16 cellular contexts compared by ENCODE assay signal in genomic region chr2:132374551-132374950, GRCh38. TPM values are rescaled to one million over a fixed set of nuclear protein-coding genes. Genes with fewer than 3 reads are reported as not detected.
A peak's percentile ranks its signal among the peaks of the same experiment; 100 is the strongest.
DNase-seq lines count a peak whose midpoint lies in the region; ATAC-seq, FAIRE-seq and TF ChIP-seq lines count a peak whose summit lies in the region.
"Had no signal": no experiment of that assay in that cellular context is flagged by ENCODE, and none has a peak within 500 bp of the region (broad histone marks: within the 10 kb centered on the region; RNA-seq: fewer than 3 reads in every experiment).

No MANE protein-coding gene starts in this region.

- H3K27me3 Mint-ChIP-seq in type B pancreatic cell: no peaks in the 10 kb centered on the region
- H3K27me3 Mint-ChIP-seq in CD4-positive, alpha-beta memory T cell: no peaks in the 10 kb centered on the region
- H3K27me3 Mint-ChIP-seq: activated CD4-positive, alpha-beta memory T cell treated with anti-CD3 and anti-CD28 coated beads for 36 hours had no signal

- no peaks in the 10 kb centered on the region for H3K36me3 Mint-ChIP-seq in type B pancreatic cell
- H3K36me3 Mint-ChIP-seq in CD4-positive, alpha-beta memory T cell: no peaks in the 10 kb centered on the region
- H3K36me3 Mint-ChIP-seq: activated CD4-positive, alpha-beta memory T cell treated with anti-CD3 and anti-CD28 coated beads for 36 hours; neural progenitor cell had no signal

- peaks cover 12% of the 10 kb centered on the region for H3K9me3 Mint-ChIP-seq in type B pancreatic cell
- H3K9me3 Mint-ChIP-seq in CD4-positive, alpha-beta memory T cell: peaks cover 0 to 7% (median 0%) of the 10 kb centered on the region in 8 donors

- CTCF ChIA-PET in CD4-positive, alpha-beta memory T cell (lab: Charles Lee; ENCODE audit: partially characterized antibody): no interaction called here

- no peak overlapping the region for H3K27ac ChIP-seq in CD4-positive, alpha-beta memory T cell (ENCODE audit: low read depth, low read length)
- H3K27ac ChIP-seq: body of pancreas, KMS-11, neural progenitor cell had no signal

- no peaks in the 10 kb centered on the region for H3K4me1 ChIP-seq in CD4-positive, alpha-beta memory T cell (ENCODE audit: insufficient read depth, low read length)
- H3K4me1 ChIP-seq: body of pancreas had no signal

- TF ChIP-seq POLR2A in H54 (IDR thresholded peaks at IDR 0.05; ENCODE audit: low read depth, low read length): no peak

- POLR2A ChIA-PET in CD4-positive, alpha-beta memory T cell (lab: Charles Lee; ENCODE audit: partially characterized antibody): no interaction called here

- no peak for TF ChIP-seq CTCF in fibroblast of villous mesenchyme (IDR thresholded peaks at IDR 0.05; ENCODE audit: insufficient read depth, low read depth, low read length)
- no peak for TF ChIP-seq CTCF in type B pancreatic cell (conservative IDR thresholded peaks at IDR 0.05)

- H3K9me3 ChIP-seq in CD4-positive, alpha-beta memory T cell (ENCODE audit: control insufficient read depth in 1 of 2, low read length in 2 of 2): no peaks in the 10 kb centered on the region
- H3K9me3 ChIP-seq: body of pancreas had no signal

- H3K4me3 Mint-ChIP-seq in type B pancreatic cell: no peak overlapping the region
- H3K4me3 Mint-ChIP-seq in CD4-positive, alpha-beta memory T cell: no peak overlapping the region
- H3K4me3 Mint-ChIP-seq: activated CD4-positive, alpha-beta memory T cell treated with anti-CD3 and anti-CD28 coated beads for 36 hours; neural progenitor cell had no signal

- intact Hi-C loops in CD4-positive, alpha-beta memory T cell (cut with micrococcal nuclease): no loop called here

- H3K27ac Mint-ChIP-seq in type B pancreatic cell: peak overlapping the region; percentile 39
- H3K27ac Mint-ChIP-seq in CD4-positive, alpha-beta memory T cell: no peak overlapping the region
- H3K27ac Mint-ChIP-seq: activated CD4-positive, alpha-beta memory T cell treated with anti-CD3 and anti-CD28 coated beads for 36 hours; neural progenitor cell had no signal

- no peaks in the 10 kb centered on the region for H3K36me3 ChIP-seq in CD4-positive, alpha-beta memory T cell (ENCODE audit: insufficient read depth, low read length)
- H3K36me3 ChIP-seq: neural progenitor cell had no signal

- peak; percentile 84 for FAIRE-seq in H54 (lab: Jason Lieb, UNC)
- FAIRE-seq: D721Med, small intestine, TTC549 had no signal

- no peak for DNase-seq in H54 (ENCODE audit: insufficient read length, low spot score)
- DNase-seq in T1000 (lab: John Stamatoyannopoulos, UW): peak; percentile 37
- peak; percentile 70 for DNase-seq in fibroblast of villous mesenchyme (ENCODE audit: low read depth)
- no peak for DNase-seq in type B pancreatic cell (ENCODE audit: extremely low spot score, unreplicated experiment)
- no peak for DNase-seq in CD4-positive, alpha-beta memory T cell
- DNase-seq: activated CD4-positive, alpha-beta memory T cell treated with anti-CD3 and anti-CD28 coated beads for 36 hours; effector CD8-positive, alpha-beta T cell; left ventricle myocardium superior had no signal

- no peaks in the 10 kb centered on the region for H3K4me1 Mint-ChIP-seq in type B pancreatic cell (ENCODE audit: unreplicated experiment)
- H3K4me1 Mint-ChIP-seq in CD4-positive, alpha-beta memory T cell: no peaks in the 10 kb centered on the region
- H3K4me1 Mint-ChIP-seq: neural progenitor cell had no signal

- H3K27me3 ChIP-seq in CD4-positive, alpha-beta memory T cell (ENCODE audit: insufficient read depth, low read length): no peaks in the 10 kb centered on the region
- H3K27me3 ChIP-seq: body of pancreas, neural progenitor cell had no signal

- ATAC-seq in HG02588 (IDR thresholded peaks at IDR 0.05; ENCODE audit: unreplicated experiment) (no peak), HG03159 (IDR thresholded peaks at IDR 0.05; ENCODE audit: unreplicated experiment) (no peak)
- ATAC-seq: body of pancreas, left ventricle myocardium superior had no signal

- no peak overlapping the region for H3K4me3 ChIP-seq in fibroblast of villous mesenchyme (ENCODE audit: low read depth, low read length)
- no peak overlapping the region for H3K4me3 ChIP-seq in CD4-positive, alpha-beta memory T cell (ENCODE audit: low read length in 2 of 2)
- H3K4me3 ChIP-seq: body of pancreas, neural progenitor cell had no signal

RNA-seq across cellular contexts. Expression of gene GPR39, which starts 42.1 kb away (rescaled TPM):
- 3.2 and 5.6 TPM in 2 replicates for total RNA-seq in fibroblast of villous mesenchyme
- total RNA-seq in type B pancreatic cell (ENCODE audit: low replicate concordance): 4.1 and 13.3 TPM in 2 replicates
- not detected for total RNA-seq in CD4-positive, alpha-beta memory T cell
- polyA plus RNA-seq in CD4-positive, alpha-beta memory T cell: not detected
- total RNA-seq: activated CD4-positive, alpha-beta memory T cell treated with anti-CD3 and anti-CD28 coated beads for 36 hours; left ventricle myocardium superior had no signal

Comparison
In these comparisons a context has a peak if more than half of its experiments do, and no peak if none do; other contexts are left out.
1. DNase-seq: peak in T1000 (single experiment) and fibroblast of villous mesenchyme (single experiment); none in H54 (single experiment), type B pancreatic cell (single experiment) and CD4-positive, alpha-beta memory T cell (0 of 5).